Comparison of ENCODE assay signal across 8 cellular contexts in genomic region chr2:28624798-28625701, GRCh38.
DNase-seq lines count a peak whose midpoint lies in the region; ATAC-seq, FAIRE-seq and TF ChIP-seq lines count a peak whose summit lies in the region.

No MANE protein-coding gene starts in this region.

- peaks cover 30 to 37% (median 35%) of the 10 kb centered on the region in 3 donors for H3K4me1 Mint-ChIP-seq in IgD-negative memory B cell

- intact Hi-C loops in pancreas (cut with DNase I) (loop anchor here in 2 of 3 donors (5.0 to 10.0 kb wide), 2 partner anchors 120 to 127 kb away; partner anchors contain the start of gene PPP1CB (in 1 of the 2)), upper lobe of right lung (cut with DNase I) (no loop called here)

- 52 to 57% methylated on average over 19 of the region's 19 CpGs for WGBS in pancreas, 2 donors

- TF ChIP-seq CTCF in fibroblast of villous mesenchyme (IDR thresholded peaks at IDR 0.05; ENCODE audit: insufficient read depth, low read depth, low read length) = no peak
- no peak for TF ChIP-seq CTCF in pancreas (IDR thresholded peaks at IDR 0.05)
- peak; percentile 19 for TF ChIP-seq CTCF in upper lobe of right lung (IDR thresholded peaks at IDR 0.05)

- FAIRE-seq in GM12891 (lab: Jason Lieb, UNC) (no peak), pancreas (lab: Jason Lieb, UNC) (no peak)

- no peaks in the 10 kb centered on the region for H3K27me3 ChIP-seq in pancreas
- no peaks in the 10 kb centered on the region for H3K27me3 ChIP-seq in upper lobe of right lung

- H3K36me3 ChIP-seq in pancreas (no peaks in the 10 kb centered on the region), upper lobe of right lung (no peaks in the 10 kb centered on the region)

- H3K4me1 ChIP-seq in pancreas = peaks cover 0 to 30% (median 28%) of the 10 kb centered on the region in 3 donors
- peaks cover 46% of the 10 kb centered on the region for H3K4me1 ChIP-seq in upper lobe of right lung

- no peaks in the 10 kb centered on the region for H3K36me3 Mint-ChIP-seq in IgD-negative memory B cell

- H3K4me3 ChIP-seq in fibroblast of villous mesenchyme (ENCODE audit: low read depth, low read length) = no peak overlapping the region
- no peak overlapping the region for H3K4me3 ChIP-seq in pancreas
- H3K4me3 ChIP-seq in upper lobe of right lung = no peak overlapping the region

- H3K9me3 ChIP-seq in pancreas (no peaks in the 10 kb centered on the region), upper lobe of right lung (no peaks in the 10 kb centered on the region)

- peak overlapping the region; percentile 32 to 77 (median 64) for H3K27ac ChIP-seq in pancreas
- H3K27ac ChIP-seq in upper lobe of right lung = peak overlapping the region; percentile 85

- H3K27ac Mint-ChIP-seq in IgD-negative memory B cell = peak overlapping the region; percentile 54 to 76 (median 73)

- DNase-seq in GM12891 (ENCODE audit: insufficient read length, low spot score) (peak; percentile 40), fibroblast of villous mesenchyme (ENCODE audit: low read depth) (peak; percentile 75), pancreas (peak; percentile 67 to 86 (median 80)), upper lobe of right lung (peak; percentile 82)
- peak; percentile 82 for DNase-seq in activated CD8-positive, alpha-beta memory T cell treated with anti-CD3 and anti-CD28 coated beads, Interleukin-2, amount 50 U/mL, for 48 hours
- no peak for DNase-seq in NK-92 treated with Interleukin-12 subunit alpha and Interleukin-12 subunit beta, amount 100 ng/mL, for 24 hours (lab: John Stamatoyannopoulos, UW)

- H3K27me3 Mint-ChIP-seq in IgD-negative memory B cell = no peaks in the 10 kb centered on the region

- peaks cover 0 to 4% (median 0%) of the 10 kb centered on the region in 3 donors for H3K9me3 Mint-ChIP-seq in IgD-negative memory B cell

- H3K4me3 Mint-ChIP-seq in IgD-negative memory B cell = peak overlapping the region in 3 of 4 donors; percentile 23 to 86 (median 51)

- no peak for TF ChIP-seq POLR2A in GM12891 (IDR thresholded peaks at IDR 0.05; ENCODE audit: low read depth, low read length)

- ATAC-seq in pancreas (peak; percentile 51 to 79 (median 68)), upper lobe of right lung (peak; percentile 75), HG02884 (IDR thresholded peaks at IDR 0.05; ENCODE audit: unreplicated experiment) (no peak)

TF ChIP-seq in GM12891, 5 proteins besides CTCF, POLR2A, EP300 and RAD21:
- TF ChIP-seq PAX5 (IDR thresholded peaks at IDR 0.05; ENCODE audit: insufficient read depth, low read length, severe bottlenecking) (no peak), SPI1 (IDR thresholded peaks at IDR 0.05; ENCODE audit: low read depth, low read length) (0 out of 2 replicates have a peak, but pooled peaks have one; percentile 6), POU2F2 (IDR thresholded peaks at IDR 0.05; ENCODE audit: low read depth, low read length) (peak; percentile 81), POLR2AphosphoS5 (IDR thresholded peaks at IDR 0.05; ENCODE audit: low read depth, low read length) (no peak), TAF1 (IDR thresholded peaks at IDR 0.05; ENCODE audit: low read depth, low read length) (no peak)
